8 cellular contexts compared by ENCODE assay signal in genomic region chr22:24271406-24271760, GRCh38. TPM values are rescaled to one million over a fixed set of nuclear protein-coding genes. Genes with fewer than 3 reads are reported as not detected.
A peak's percentile ranks its signal among the peaks of the same experiment; 100 is the strongest.
DNase-seq lines count a peak whose midpoint lies in the region; ATAC-seq and TF ChIP-seq lines count a peak whose summit lies in the region.

No MANE protein-coding gene starts in this region.

- H2AFZ ChIP-seq in fibroblast of lung (ENCODE audit: low read length) = peak overlapping the region; percentile 69
- peak overlapping the region; percentile 58 for H2AFZ ChIP-seq in trophoblast cell (ENCODE audit: insufficient read depth, low read length, poor library complexity)

- DNase-seq in GM06990 (ENCODE audit: extremely low read depth, insufficient read length) (no peak), RKO (ENCODE audit: low spot score) (peak; percentile 26), fibroblast of lung (ENCODE audit: low read depth in 2 of 2) (peak; percentile 34 to 38), trophoblast cell (peak; percentile 52 to 84), iPS-NIHi7 (ENCODE audit: extremely low spot score) (no peak), GM13976 (ENCODE audit: low spot score) (no peak)
- no peak for DNase-seq in stimulated activated naive CD4-positive, alpha-beta T cell (lab: John Stamatoyannopoulos, UW)

- peak overlapping the region; percentile 91 for H4K91ac ChIP-seq in trophoblast cell (ENCODE audit: low read depth, low read length)

- H3K4me2 ChIP-seq in fibroblast of lung (ENCODE audit: extremely low read depth, insufficient read depth, low read length) = peak overlapping the region; percentile 97
- peak overlapping the region; percentile 55 for H3K4me2 ChIP-seq in trophoblast cell (ENCODE audit: low read length)

- H3K4me3 ChIP-seq in GM06990 (replicated peaks; ENCODE audit: low read depth, low read length) = peak overlapping the region; percentile 99
- H3K4me3 ChIP-seq in fibroblast of lung (replicated peaks in 1 of 4; ENCODE audit: control extremely low read depth in 1 of 4, insufficient read depth in 1 of 4, low read depth in 3 of 4, low read length in 4 of 4) = peak overlapping the region; percentile 88 to 99 (median 98)
- peak overlapping the region; percentile 90 for H3K4me3 ChIP-seq in trophoblast cell (ENCODE audit: low read depth, low read length)

- peak overlapping the region; percentile 87 for H4K8ac ChIP-seq in trophoblast cell (ENCODE audit: low read depth, low read length)

- H2BK5ac ChIP-seq in trophoblast cell (ENCODE audit: low read depth, low read length, poor library complexity) = peak overlapping the region; percentile 88

- TF ChIP-seq CTCF in GM06990 (IDR thresholded peaks at IDR 0.05; ENCODE audit: insufficient read depth, low read length, poor library complexity, severe bottlenecking) = no peak
- TF ChIP-seq CTCF in fibroblast of lung (conservative IDR thresholded peaks at IDR 0.05 in 1 of 2, IDR thresholded peaks at IDR 0.05 in 1 of 2; ENCODE audit: low read depth in 1 of 2, low read length in 2 of 2) = no peak
- TF ChIP-seq CTCF in GM13976 (IDR thresholded peaks at IDR 0.05; ENCODE audit: borderline replicate concordance, control extremely low read depth, extremely low read depth, insufficient read depth, missing control alignments) = no peak

- H3K18ac ChIP-seq in trophoblast cell (ENCODE audit: low read length) = peak overlapping the region; percentile 71

- H3K4ac ChIP-seq in trophoblast cell (ENCODE audit: low read depth, low read length) = peak overlapping the region; percentile 87

- in situ Hi-C loops in GM13976 (cut with MboI; ENCODE audit: low sequenced_read_pairs, unreplicated experiment) = no loop called here

- H3K9me3 ChIP-seq in fibroblast of lung (ENCODE audit: control insufficient read depth, insufficient read depth, low read depth, low read length) = no peaks in the 10 kb centered on the region
- no peaks in the 10 kb centered on the region for H3K9me3 ChIP-seq in trophoblast cell (ENCODE audit: insufficient read depth, low read depth, low read length)

- H2AK5ac ChIP-seq in trophoblast cell (ENCODE audit: low read length) = peak overlapping the region; percentile 79

- H4K20me1 ChIP-seq in fibroblast of lung (ENCODE audit: control insufficient read depth, extremely low read depth, insufficient read depth, low read length) = no peaks in the 10 kb centered on the region

- H3K23ac ChIP-seq in trophoblast cell (ENCODE audit: low read length) = no peak overlapping the region

- H3K27me3 ChIP-seq in GM06990 (replicated peaks; ENCODE audit: control insufficient read depth, insufficient read depth, low read length) = no peaks in the 10 kb centered on the region
- H3K27me3 ChIP-seq in fibroblast of lung (ENCODE audit: control insufficient read depth, insufficient read depth, low read length) = no peaks in the 10 kb centered on the region
- no peaks in the 10 kb centered on the region for H3K27me3 ChIP-seq in trophoblast cell (ENCODE audit: insufficient read depth, low read length)

- WGBS in trophoblast cell (ENCODE audit: extremely low coverage, insufficient coverage, insufficient read length) = no CpG with 5 or more reads among the region's 22 CpGs

- H3K27ac ChIP-seq in fibroblast of lung (ENCODE audit: insufficient read depth, low read length) (peak overlapping the region; percentile 93), trophoblast cell (ENCODE audit: low read depth, low read length) (peak overlapping the region; percentile 92)

- H3K4me1 ChIP-seq in fibroblast of lung (ENCODE audit: control insufficient read depth, extremely low read depth, insufficient read depth, low read length) (peaks cover 2% of the 10 kb centered on the region), trophoblast cell (ENCODE audit: control insufficient read depth in 1 of 2, insufficient read depth in 2 of 2, low read length in 2 of 2) (peaks cover 2 to 3% of the 10 kb centered on the region in 2 experiments)

- H3K14ac ChIP-seq in trophoblast cell (ENCODE audit: low read length) = peak overlapping the region; percentile 95

- peaks cover 12% of the 10 kb centered on the region for H3K79me1 ChIP-seq in trophoblast cell (ENCODE audit: low read length)

- no peaks in the 10 kb centered on the region for H3K36me3 ChIP-seq in GM06990 (ENCODE audit: control insufficient read depth, insufficient read depth, low read length)
- H3K36me3 ChIP-seq in fibroblast of lung (ENCODE audit: control insufficient read depth, insufficient read depth, low read length) = no peaks in the 10 kb centered on the region
- peaks cover 0 to 2% of the 10 kb centered on the region in 2 experiments for H3K36me3 ChIP-seq in trophoblast cell (ENCODE audit: control insufficient read depth in 1 of 2, insufficient read depth in 2 of 2, low read length in 2 of 2)

- peaks cover 50% of the 10 kb centered on the region for H3K79me2 ChIP-seq in fibroblast of lung (ENCODE audit: control insufficient read depth, insufficient read depth, low read length)
- H3K79me2 ChIP-seq in trophoblast cell (ENCODE audit: control insufficient read depth, insufficient read depth, low read length, poor library complexity) = peaks cover 20% of the 10 kb centered on the region

- H2BK120ac ChIP-seq in trophoblast cell (ENCODE audit: insufficient read depth, low read length, poor library complexity) = peak overlapping the region; percentile 82

- peak overlapping the region; percentile 92 for H4K12ac ChIP-seq in trophoblast cell (ENCODE audit: low read depth, low read length)

- H2BK12ac ChIP-seq in trophoblast cell (ENCODE audit: low read length) = no peak overlapping the region

- no peak for ATAC-seq in HG02870 (IDR thresholded peaks at IDR 0.05; ENCODE audit: unreplicated experiment)

- H3K9ac ChIP-seq in fibroblast of lung (ENCODE audit: insufficient read depth, low read length) = peak overlapping the region; percentile 97
- H3K9ac ChIP-seq in trophoblast cell (ENCODE audit: low read length) = peak overlapping the region; percentile 95

RNA-seq across cellular contexts. Expression of gene SPECC1L, which starts 0.8 kb away (rescaled TPM):
- total RNA-seq in fibroblast of lung = 43.4 and 46.2 TPM in 2 replicates
- polyA plus RNA-seq in fibroblast of lung = 28.4 and 40.3 TPM in 2 replicates
- 22.6 and 33.8 TPM in 2 replicates for polyA plus RNA-seq in fibroblast of lung (2012)
- polyA minus RNA-seq in fibroblast of lung (ENCODE audit: low replicate concordance) = 31.4 and 33.3 TPM in 2 replicates
- polyA plus RNA-seq in trophoblast cell (2013) = 28.4 and 30.4 TPM in 2 replicates

RNA-seq across cellular contexts. Expression of gene GGT5, which starts 26.5 kb away (rescaled TPM):
- total RNA-seq in fibroblast of lung = under 0.01 and 0.51 TPM in 2 replicates
- polyA plus RNA-seq in fibroblast of lung = 2.0 and 9.1 TPM in 2 replicates
- 0.99 and 7.3 TPM in 2 replicates for polyA plus RNA-seq in fibroblast of lung (2012)
- polyA minus RNA-seq in fibroblast of lung (ENCODE audit: low replicate concordance) = 7.0 and 92.0 TPM in 2 replicates
- 8.2 and 9.1 TPM in 2 replicates for polyA plus RNA-seq in trophoblast cell (2013)

Comparison
In these comparisons a context has a peak if more than half of its experiments do, and no peak if none do; other contexts are left out.
1. DNase-seq: peak in RKO (single experiment), fibroblast of lung (2 of 2) and trophoblast cell (2 of 2); none in GM06990 (single experiment), iPS-NIHi7 (single experiment), stimulated activated naive CD4-positive, alpha-beta T cell (0 of 6) and GM13976 (single experiment).
2. Peak in every context shown above with its lines, with median percentiles within 50 percentile points of each other: H3K4me3 ChIP-seq.